Comparison of ENCODE assay signal across 13 cellular contexts in genomic region chr22:17911312-17911705, GRCh38.
A peak's percentile ranks its signal among the peaks of the same experiment; 100 is the strongest.
DNase-seq lines count a peak whose midpoint lies in the region; ATAC-seq and TF ChIP-seq lines count a peak whose summit lies in the region.
"Had no signal": no experiment of that assay in that cellular context is flagged by ENCODE, and none has a peak within 500 bp of the region (broad histone marks: within the 10 kb centered on the region; RNA-seq: fewer than 3 reads in every experiment).

No MANE protein-coding gene starts in this region.

- H4K91ac ChIP-seq in IMR-90 (ENCODE audit: insufficient read depth, low read depth, low read length) (no peak overlapping the region), mesenchymal stem cell (ENCODE audit: low read length) (no peak overlapping the region)

- no peaks in the 10 kb centered on the region for H3K27me3 ChIP-seq in IMR-90 (ENCODE audit: control insufficient read depth, insufficient read depth, low read length)
- no peaks in the 10 kb centered on the region for H3K27me3 ChIP-seq in dorsolateral prefrontal cortex
- no peaks in the 10 kb centered on the region for H3K27me3 ChIP-seq in mesenchymal stem cell (ENCODE audit: control insufficient read depth in 1 of 2, insufficient read depth in 1 of 2, low read length in 2 of 2)

- no peaks in the 10 kb centered on the region for H3K9me3 ChIP-seq in IMR-90 (ENCODE audit: control insufficient read depth, insufficient read depth, low read length)
- H3K9me3 ChIP-seq in mesenchymal stem cell (ENCODE audit: control insufficient read depth, low read length) = no peaks in the 10 kb centered on the region
- no peaks in the 10 kb centered on the region for H3K9me3 ChIP-seq in T-helper 17 cell (ENCODE audit: control insufficient read depth, low read length, poor library complexity, severe bottlenecking)

- peak overlapping the region; percentile 32; the same call in 1 of the 2 replicates for H3K9ac ChIP-seq in IMR-90 (ENCODE audit: low read depth, low read length)
- peak overlapping the region; percentile 84 for H3K9ac ChIP-seq in mesenchymal stem cell (ENCODE audit: low read length)

- dilution Hi-C loops in IMR-90 (cut with HindIII; ENCODE audit: low sequenced_read_pairs, unreplicated experiment) = no loop called here

- H3K4me2 ChIP-seq in IMR-90 (ENCODE audit: low read depth, low read length) (peak overlapping the region; percentile 80; the same call in 1 of the 2 replicates), mesenchymal stem cell (ENCODE audit: low read length, poor library complexity, severe bottlenecking) (no peak overlapping the region)

- H3K56ac ChIP-seq in IMR-90 (ENCODE audit: extremely low read depth, insufficient read depth, low read length) = no peak overlapping the region

- intact Hi-C loops in IMR-90 (cut with micrococcal nuclease) = loop anchor here (2.0 kb wide), 1 partner anchor 89 kb away; no protein-coding TSS in a partner anchor
- intact Hi-C loops in dorsolateral prefrontal cortex (cut with DNase I) = loop anchor here (2.0 to 5.0 kb wide), 5 partner anchors 36 to 166 kb away; partner anchors contain the start of gene PEX26 (in 1 of the 2)

- POLR2A ChIA-PET in IMR-90 (lab: Charles Lee; ENCODE audit: unreplicated experiment) = interaction anchor here (0.6 kb wide), 1 partner anchor 164 kb away, joined by 3 read pairs; no protein-coding TSS in a partner anchor

- H4K20me1 ChIP-seq in IMR-90 (ENCODE audit: insufficient read depth, low read length) = peaks cover 49% of the 10 kb centered on the region

- H2BK12ac ChIP-seq in mesenchymal stem cell (ENCODE audit: low read length in 2 of 2) = peak overlapping the region in 1 of 2 experiments; percentile 88

- BruUV-seq in IMR-90 (replicated peaks; lab: Mats Ljungman, UMichigan) = no TSS peak

- no peak for TF ChIP-seq RAD21 in IMR-90 (IDR thresholded peaks at IDR 0.05; ENCODE audit: low read length)

- peak overlapping the region in 1 of 2 donors; percentile 4 for H3K4me3 Mint-ChIP-seq in stimulated activated naive B cell treated with anti-CD40 and anti-IgM and Interleukin-4, amounts not matched to agents 10 μg/mL and 1 μg/mL and 100 μg/mL, for 72 hours
- H3K4me3 Mint-ChIP-seq in T-helper 17 cell = no peak overlapping the region
- H3K4me3 Mint-ChIP-seq: activated CD4-positive, alpha-beta T cell treated with anti-CD3 and anti-CD28 coated beads, Interleukin-2, amount 10 ng/mL, durations not matched to agents 24 days and 14 days; activated naive CD4-positive, alpha-beta T cell treated with anti-CD3 and anti-CD28 coated beads for 36 hours; stimulated activated naive CD8-positive, alpha-beta T cell treated with anti-CD3 and anti-CD28 coated beads, Interleukin-15, amount 100 ng/mL, for 72 hours had no signal

- no peak for TF ChIP-seq POLR2A in IMR-90 (IDR thresholded peaks at IDR 0.05; ENCODE audit: low read depth, low read length)

- no peak overlapping the region; the same call in 1 of the 2 replicates for H2BK20ac ChIP-seq in IMR-90 (ENCODE audit: low read depth, low read length)

- H3K4me1 Mint-ChIP-seq in stimulated activated naive B cell treated with anti-CD40 and anti-IgM and Interleukin-4, amounts not matched to agents 10 μg/mL and 1 μg/mL and 100 μg/mL, for 72 hours = peaks cover 30 to 68% of the 10 kb centered on the region in 2 donors
- peaks cover 10% of the 10 kb centered on the region for H3K4me1 Mint-ChIP-seq in T-helper 17 cell
- H3K4me1 Mint-ChIP-seq: activated CD4-positive, alpha-beta T cell treated with anti-CD3 and anti-CD28 coated beads, Interleukin-2, amount 10 ng/mL, durations not matched to agents 24 days and 14 days; stimulated activated naive CD8-positive, alpha-beta T cell treated with anti-CD3 and anti-CD28 coated beads, Interleukin-15, amount 100 ng/mL, for 72 hours had no signal

- peaks cover 14 to 25% of the 10 kb centered on the region in 2 donors for H3K36me3 Mint-ChIP-seq in stimulated activated naive B cell treated with anti-CD40 and anti-IgM and Interleukin-4, amounts not matched to agents 10 μg/mL and 1 μg/mL and 100 μg/mL, for 72 hours
- peaks cover 2% of the 10 kb centered on the region for H3K36me3 Mint-ChIP-seq in T-helper 17 cell (ENCODE audit: low read depth)

- H3K27ac ChIP-seq in IMR-90 (ENCODE audit: insufficient read depth, low read length) (peak overlapping the region; percentile 48), dorsolateral prefrontal cortex (peak overlapping the region; percentile 53 to 98 (median 94)), mesenchymal stem cell (ENCODE audit: low read length, poor library complexity, severe bottlenecking) (peak overlapping the region; percentile 90)

- ATAC-seq in IMR-90 (ENCODE audit: low read depth) (no peak), T-helper 17 cell (no peak), HG03095 (IDR thresholded peaks at IDR 0.05; ENCODE audit: unreplicated experiment) (no peak)
- ATAC-seq in stimulated activated naive B cell treated with anti-CD40 and anti-IgM and Interleukin-4, amounts not matched to agents 10 μg/mL and 1 μg/mL and 100 μg/mL, for 72 hours (replicated peaks) = no peak
- ATAC-seq: stimulated activated naive CD8-positive, alpha-beta T cell treated with anti-CD3 and anti-CD28 coated beads, Interleukin-15, amount 100 ng/mL, for 72 hours had no signal

- H2BK15ac ChIP-seq in IMR-90 (ENCODE audit: low read depth, low read length) (peak overlapping the region; percentile 24; the same call in 1 of the 3 replicates), mesenchymal stem cell (ENCODE audit: low read depth, poor library complexity, severe bottlenecking) (peak overlapping the region; percentile 44)

- CTCF ChIA-PET in IMR-90 (lab: Yijun Ruan, JAX) = interaction anchor here (0.6 to 3.3 kb wide), 10 partner anchors 19 to 171 kb away, joined by 3 to 20 read pairs (median 4); partner anchors contain the start of genes MICAL3 and PEX26

- H3K27ac Mint-ChIP-seq in stimulated activated naive B cell treated with anti-CD40 and anti-IgM and Interleukin-4, amounts not matched to agents 10 μg/mL and 1 μg/mL and 100 μg/mL, for 72 hours = peak overlapping the region; percentile 72
- H3K27ac Mint-ChIP-seq in T-helper 17 cell = no peak overlapping the region
- H3K27ac Mint-ChIP-seq: activated CD4-positive, alpha-beta T cell treated with anti-CD3 and anti-CD28 coated beads, Interleukin-2, amount 10 ng/mL, durations not matched to agents 24 days and 14 days; activated naive CD4-positive, alpha-beta T cell treated with anti-CD3 and anti-CD28 coated beads for 36 hours had no signal

- H2BK120ac ChIP-seq in IMR-90 (ENCODE audit: low read depth, low read length) (peak overlapping the region; percentile 68), mesenchymal stem cell (ENCODE audit: low read depth, low read length) (no peak overlapping the region)

- H4K5ac ChIP-seq in IMR-90 (ENCODE audit: low read depth, low read length) = 0 out of 2 replicates have a peak overlapping the region, but pooled peaks have one; percentile 15

- H2AK9ac ChIP-seq in IMR-90 (replicated peaks; ENCODE audit: low read depth, low read length, poor library complexity) = peak overlapping the region; percentile 53

- TF ChIP-seq CTCF in IMR-90 (conservative IDR thresholded peaks at IDR 0.05; ENCODE audit: low read depth, low read length) = no peak
- TF ChIP-seq CTCF in dorsolateral prefrontal cortex (IDR thresholded peaks at IDR 0.05 in 54 of 56, conservative IDR thresholded peaks at IDR 0.05 in 2 of 56; ENCODE audit: low read depth in 1 of 56, partially characterized antibody in 56 of 56) = no peak

- H3K23ac ChIP-seq in IMR-90 (ENCODE audit: low read depth, low read length) = peak overlapping the region; percentile 71; the same call in 1 of the 2 replicates
- no peak overlapping the region for H3K23ac ChIP-seq in mesenchymal stem cell (ENCODE audit: low read length in 2 of 2)

- H3K9me1 ChIP-seq in IMR-90 (ENCODE audit: insufficient read depth, low read length) = peaks cover 45% of the 10 kb centered on the region

- in situ Hi-C loops in IMR-90 (cut with MboI; ENCODE audit: low sequenced_read_pairs) = loop anchor here (5.0 kb wide), 1 partner anchor 56 kb away; no protein-coding TSS in a partner anchor

- H4K8ac ChIP-seq in IMR-90 (ENCODE audit: low read depth in 2 of 2, low read length in 2 of 2) (peak overlapping the region in 1 of 2 experiments; percentile 29; a peak in 1 of 4 replicates), mesenchymal stem cell (ENCODE audit: low read length) (peak overlapping the region; percentile 66)

- peak overlapping the region; percentile 42; the same call in 1 of the 2 replicates for H3K18ac ChIP-seq in IMR-90 (ENCODE audit: low read depth, low read length)
- H3K18ac ChIP-seq in mesenchymal stem cell (ENCODE audit: low read depth in 1 of 2, low read length in 2 of 2) = peak overlapping the region; percentile 70 to 82

- 100% methylated on average over 1 of the region's 6 CpGs; no CpG with 5 or more reads in 1 of the 2 experiments for WGBS in IMR-90 (ENCODE audit: extremely low coverage in 2 of 2, insufficient read length in 1 of 2), 2 experiments
- WGBS in mesenchymal stem cell = 89% methylated on average over 6 of the region's 6 CpGs

- no peak overlapping the region for H3K4me3 ChIP-seq in IMR-90 (ENCODE audit: insufficient read depth, low read depth, low read length)
- peak overlapping the region in 17 of 59 donors; percentile 1 to 42 (median 22) for H3K4me3 ChIP-seq in dorsolateral prefrontal cortex
- peak overlapping the region in 1 of 2 experiments; percentile 61 for H3K4me3 ChIP-seq in mesenchymal stem cell (ENCODE audit: insufficient read depth in 1 of 2, low read depth in 1 of 2, low read length in 2 of 2)

- peaks cover 62 to 86% of the 10 kb centered on the region in 2 experiments for H3K79me1 ChIP-seq in IMR-90 (ENCODE audit: low read depth in 1 of 2, low read length in 2 of 2)
- peaks cover 7% of the 10 kb centered on the region for H3K79me1 ChIP-seq in mesenchymal stem cell (replicated peaks; ENCODE audit: low read length, poor library complexity, severe bottlenecking)

- H3K27me3 Mint-ChIP-seq in stimulated activated naive B cell treated with anti-CD40 and anti-IgM and Interleukin-4, amounts not matched to agents 10 μg/mL and 1 μg/mL and 100 μg/mL, for 72 hours = no peaks in the 10 kb centered on the region
- H3K27me3 Mint-ChIP-seq in T-helper 17 cell = no peaks in the 10 kb centered on the region
- H3K27me3 Mint-ChIP-seq: activated CD4-positive, alpha-beta T cell treated with anti-CD3 and anti-CD28 coated beads, Interleukin-2, amount 10 ng/mL, durations not matched to agents 24 days and 14 days; stimulated activated naive CD8-positive, alpha-beta T cell treated with anti-CD3 and anti-CD28 coated beads, Interleukin-15, amount 100 ng/mL, for 72 hours had no signal

- H3K4me1 ChIP-seq in IMR-90 (ENCODE audit: control insufficient read depth, insufficient read depth, low read length) (peaks cover 17% of the 10 kb centered on the region), mesenchymal stem cell (ENCODE audit: control insufficient read depth, insufficient read depth, low read depth, low read length) (peaks cover 38% of the 10 kb centered on the region)

- H3K9me3 Mint-ChIP-seq in stimulated activated naive B cell treated with anti-CD40 and anti-IgM and Interleukin-4, amounts not matched to agents 10 μg/mL and 1 μg/mL and 100 μg/mL, for 72 hours = peaks cover 0 to 2% of the 10 kb centered on the region in 2 donors
- H3K9me3 Mint-ChIP-seq: activated CD4-positive, alpha-beta T cell treated with anti-CD3 and anti-CD28 coated beads, Interleukin-2, amount 10 ng/mL, durations not matched to agents 24 days and 14 days; activated naive CD4-positive, alpha-beta T cell treated with anti-CD3 and anti-CD28 coated beads for 36 hours; stimulated activated naive CD8-positive, alpha-beta T cell treated with anti-CD3 and anti-CD28 coated beads, Interleukin-15, amount 100 ng/mL, for 72 hours had no signal

- no peak overlapping the region for H2AFZ ChIP-seq in IMR-90 (replicated peaks; ENCODE audit: low read length, poor library complexity)
- no peak overlapping the region for H2AFZ ChIP-seq in mesenchymal stem cell (ENCODE audit: low read depth, low read length)

- H2BK5ac ChIP-seq in IMR-90 (ENCODE audit: low read depth, low read length, poor library complexity, severe bottlenecking) (peak overlapping the region; percentile 82), mesenchymal stem cell (ENCODE audit: low read depth, low read length, poor library complexity, severe bottlenecking) (no peak overlapping the region)

- H3K36me3 ChIP-seq in IMR-90 (ENCODE audit: control insufficient read depth, insufficient read depth, low read length) (peaks cover 4% of the 10 kb centered on the region), mesenchymal stem cell (ENCODE audit: control insufficient read depth in 1 of 2, insufficient read depth in 2 of 2, low read depth in 1 of 2, low read length in 2 of 2) (peaks cover 2 to 23% of the 10 kb centered on the region in 2 experiments)

- H2AK5ac ChIP-seq in IMR-90 (ENCODE audit: low read depth, low read length) (peak overlapping the region; percentile 71; the same call in 1 of the 2 replicates), mesenchymal stem cell (ENCODE audit: low read length, severe bottlenecking) (peak overlapping the region; percentile 42)

- DNase-seq in IMR-90 = no peak
- no peak for DNase-seq in dorsolateral prefrontal cortex
- DNase-seq in mesenchymal stem cell = no peak
- DNase-seq in stimulated activated naive B cell treated with anti-CD40 and anti-IgM and Interleukin-4, amounts not matched to agents 10 μg/mL and 1 μg/mL and 100 μg/mL, for 72 hours = no peak
- DNase-seq in NCI-H446 treated with DMSO at 0.1 percent for 48 hours (lab: John Stamatoyannopoulos, UW) = no peak
- DNase-seq in T-helper 17 cell = no peak
- no peak for DNase-seq in RKO (ENCODE audit: low spot score)
- DNase-seq: activated CD4-positive, alpha-beta T cell treated with anti-CD3 and anti-CD28 coated beads, Interleukin-2, amount 10 ng/mL, durations not matched to agents 24 days and 14 days; activated naive CD4-positive, alpha-beta T cell treated with anti-CD3 and anti-CD28 coated beads for 36 hours; NCI-H1105; NCI-H748 treated with DMSO at 0.1 percent for 48 hours; stimulated activated naive CD8-positive, alpha-beta T cell treated with anti-CD3 and anti-CD28 coated beads, Interleukin-15, amount 100 ng/mL, for 72 hours had no signal

- H3K14ac ChIP-seq in IMR-90 (replicated peaks; ENCODE audit: low read depth, low read length) (peak overlapping the region; percentile 86), mesenchymal stem cell (ENCODE audit: low read length in 2 of 2) (peak overlapping the region in 1 of 2 experiments; percentile 69)

- peak overlapping the region; percentile 85; the same call in 1 of the 2 replicates for H3K4ac ChIP-seq in IMR-90 (ENCODE audit: low read depth, low read length)
- H3K4ac ChIP-seq in mesenchymal stem cell (ENCODE audit: low read depth in 1 of 2, low read length in 2 of 2) = peak overlapping the region; percentile 52 to 78
